8 cellular contexts compared by ENCODE assay signal in genomic region chr7:52017802-52018679, GRCh38.
DNase-seq lines count a peak whose midpoint lies in the region; TF ChIP-seq lines count a peak whose summit lies in the region.

No MANE protein-coding gene starts in this region.

- peaks cover 13% of the 10 kb centered on the region for H3K4me1 Mint-ChIP-seq in neural crest cell
- no peaks in the 10 kb centered on the region for H3K4me1 Mint-ChIP-seq in activated T-cell treated with anti-CD3 and anti-CD28 coated beads, Interleukin-2, amount 50 U/mL, for 24 hours (ENCODE audit: low read depth)

- H3K9me3 Mint-ChIP-seq in neural crest cell: no peaks in the 10 kb centered on the region
- peaks cover 5% of the 10 kb centered on the region for H3K9me3 Mint-ChIP-seq in activated T-cell treated with anti-CD3 and anti-CD28 coated beads, Interleukin-2, amount 50 U/mL, for 24 hours

- H3K27me3 Mint-ChIP-seq in neural crest cell (ENCODE audit: low read depth): no peaks in the 10 kb centered on the region
- no peaks in the 10 kb centered on the region for H3K27me3 Mint-ChIP-seq in activated T-cell treated with anti-CD3 and anti-CD28 coated beads, Interleukin-2, amount 50 U/mL, for 24 hours

- TF ChIP-seq CTCF in astrocyte of the cerebellum (IDR thresholded peaks at IDR 0.05; ENCODE audit: low read depth, low read length, missing control alignments) (peak; percentile 59), neural crest cell (conservative IDR thresholded peaks at IDR 0.05) (peak; percentile 73)

- peak; percentile 20 to 25 for DNase-seq in activated T-cell treated with anti-CD3 and anti-CD28 coated beads, Interleukin-2, amount 50 U/mL, for 48 hours
- DNase-seq in activated T-cell treated with anti-CD3 and anti-CD28 coated beads for 4 hours (no peak), KBM-7 (peak; percentile 32), astrocyte of the cerebellum (ENCODE audit: low read depth) (no peak), neural crest cell (ENCODE audit: low read depth, low spot score) (peak; percentile 37), HCEC 1CT (no peak), DMS79 (lab: John Stamatoyannopoulos, UW) (no peak)
- DNase-seq in activated T-cell treated with anti-CD3 and anti-CD28 coated beads, Interleukin-2, amount 50 U/mL, for 24 hours: no peak

- no peak overlapping the region for H3K4me3 Mint-ChIP-seq in neural crest cell
- no peak overlapping the region for H3K4me3 Mint-ChIP-seq in activated T-cell treated with anti-CD3 and anti-CD28 coated beads, Interleukin-2, amount 50 U/mL, for 24 hours

- H3K4me3 ChIP-seq in astrocyte of the cerebellum (ENCODE audit: low read depth, low read length): no peak overlapping the region

- H3K27ac Mint-ChIP-seq in neural crest cell (ENCODE audit: unreplicated experiment): peak overlapping the region; percentile 57
- H3K27ac Mint-ChIP-seq in activated T-cell treated with anti-CD3 and anti-CD28 coated beads, Interleukin-2, amount 50 U/mL, for 24 hours: no peak overlapping the region

- in situ Hi-C loops in KBM-7 (cut with MboI; ENCODE audit: low pct_unique_long_range_greater_than_20kb, low sequenced_read_pairs) (no loop called here), astrocyte of the cerebellum (cut with HindIII; ENCODE audit: low sequenced_read_pairs) (no loop called here)

- H3K36me3 Mint-ChIP-seq in neural crest cell (ENCODE audit: low read depth): no peaks in the 10 kb centered on the region
- H3K36me3 Mint-ChIP-seq in activated T-cell treated with anti-CD3 and anti-CD28 coated beads, Interleukin-2, amount 50 U/mL, for 24 hours (ENCODE audit: low read depth): no peaks in the 10 kb centered on the region

Comparison
In these comparisons a context has a peak if more than half of its experiments do, and no peak if none do; other contexts are left out.
1. DNase-seq: peak in activated T-cell treated with anti-CD3 and anti-CD28 coated beads, Interleukin-2, amount 50 U/mL, for 48 hours (2 of 2), KBM-7 (single experiment) and neural crest cell (single experiment); none in activated T-cell treated with anti-CD3 and anti-CD28 coated beads for 4 hours (single experiment), astrocyte of the cerebellum (single experiment), HCEC 1CT (single experiment), DMS79 (single experiment) and activated T-cell treated with anti-CD3 and anti-CD28 coated beads, Interleukin-2, amount 50 U/mL, for 24 hours (single experiment).